Comparison of ENCODE assay signal across 9 cellular contexts in the genomic region with DNA sequence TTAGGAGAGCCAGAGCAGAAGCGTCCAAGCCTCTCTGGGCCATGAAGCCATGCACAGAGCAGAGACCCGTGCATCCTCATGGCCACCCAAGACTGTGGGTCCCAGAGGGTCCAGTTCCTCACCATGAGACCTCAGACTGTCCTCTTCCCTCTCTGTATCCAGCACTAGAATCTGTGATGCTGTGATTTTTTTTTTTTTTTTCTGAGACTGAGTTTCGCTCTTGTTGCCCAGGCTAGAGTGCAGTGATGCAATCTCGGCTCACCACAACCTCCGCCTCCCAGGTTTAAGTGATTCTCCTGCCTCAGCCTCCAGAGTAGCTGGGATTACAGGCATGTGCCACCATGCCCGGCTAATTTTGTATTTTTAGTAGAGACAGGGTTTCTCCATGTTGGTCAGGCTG. TPM values are rescaled to one million over a fixed set of nuclear protein-coding genes. Genes with fewer than 3 reads are reported as not detected.
DNase-seq lines count a peak whose midpoint lies in the region; TF ChIP-seq lines count a peak whose summit lies in the region.
"Not testable (repeated sequence)": the region's sequence is repeated elsewhere in the genome, so short reads cannot be mapped to it uniquely, and the experiment has no call there.
"Had no signal": no experiment of that assay in that cellular context is flagged by ENCODE, and none has a peak within 500 bp of the region (broad histone marks: within the 10 kb centered on the region; RNA-seq: fewer than 3 reads in every experiment).

No MANE protein-coding gene starts in this region.

- H3K27ac Mint-ChIP-seq in activated CD4-positive, alpha-beta memory T cell treated with anti-CD3 and anti-CD28 coated beads, Interleukin-2, amount 10 ng/mL, durations not matched to agents 7 days and 5 days, result peak overlapping the region; percentile 94
- H3K27ac Mint-ChIP-seq in immature natural killer cell (peak overlapping the region; percentile 81 to 98 (median 94)), osteocyte (ENCODE audit: unreplicated experiment) (peak overlapping the region; percentile 95), type B pancreatic cell (peak overlapping the region; percentile 51)

- DNase-seq in HL-60 (ENCODE audit: low read depth in 1 of 2, low spot score in 1 of 2), result peak in 1 of 2 experiments; percentile 55
- not testable (repeated sequence) for DNase-seq in activated CD4-positive, alpha-beta memory T cell treated with anti-CD3 and anti-CD28 coated beads, Interleukin-2, amount 10 ng/mL, durations not matched to agents 7 days and 5 days; caudate nucleus (lab: John Stamatoyannopoulos, UW); immature natural killer cell; osteocyte (ENCODE audit: extremely low spot score, unreplicated experiment); type B pancreatic cell (ENCODE audit: extremely low spot score, unreplicated experiment)

- CTCF ChIA-PET in activated CD4-positive, alpha-beta memory T cell treated with anti-CD3 and anti-CD28 coated beads, Interleukin-2, amount 10 ng/mL, durations not matched to agents 7 days and 5 days (lab: Charles Lee), result interaction anchor here (1.2 to 8.1 kb wide), 3 partner anchors 15 to 30 kb away, joined by 3 to 212 read pairs (median 7); no protein-coding TSS in a partner anchor

- not testable (repeated sequence) for H3K27me3 Mint-ChIP-seq in activated CD4-positive, alpha-beta memory T cell treated with anti-CD3 and anti-CD28 coated beads, Interleukin-2, amount 10 ng/mL, durations not matched to agents 7 days and 5 days; osteocyte (ENCODE audit: unreplicated experiment); type B pancreatic cell
- H3K27me3 Mint-ChIP-seq in immature natural killer cell (ENCODE audit: low read depth in 3 of 3), result peaks cover 3 to 12% (median 5%) of the 10 kb centered on the region in 3 donors

- H3K27me3 ChIP-seq in HL-60 (ENCODE audit: insufficient read depth, poor library complexity, severe bottlenecking), result not testable (repeated sequence)

- not testable (repeated sequence) for TF ChIP-seq CTCF in HL-60 (IDR thresholded peaks at IDR 0.05; ENCODE audit: insufficient read depth, low read length); osteocyte (IDR thresholded peaks at IDR 0.05); type B pancreatic cell (conservative IDR thresholded peaks at IDR 0.05)

- H3K27ac ChIP-seq in HL-60 (replicated peaks), result peak overlapping the region; percentile 39
- peak overlapping the region; percentile 40 for H3K27ac ChIP-seq in caudate nucleus (ENCODE audit: low read depth, low read length)

- peak overlapping the region; percentile 78 for H3K4me3 Mint-ChIP-seq in activated CD4-positive, alpha-beta memory T cell treated with anti-CD3 and anti-CD28 coated beads, Interleukin-2, amount 10 ng/mL, durations not matched to agents 7 days and 5 days
- H3K4me3 Mint-ChIP-seq in immature natural killer cell (peak overlapping the region; percentile 40 to 71 (median 53)), osteocyte (ENCODE audit: unreplicated experiment) (peak overlapping the region; percentile 69)
- H3K4me3 Mint-ChIP-seq in type B pancreatic cell, result not testable (repeated sequence)

- not testable (repeated sequence) for H3K9me3 Mint-ChIP-seq in activated CD4-positive, alpha-beta memory T cell treated with anti-CD3 and anti-CD28 coated beads, Interleukin-2, amount 10 ng/mL, durations not matched to agents 7 days and 5 days; immature natural killer cell; osteocyte (ENCODE audit: unreplicated experiment); type B pancreatic cell

- H3K4me3 ChIP-seq in HL-60 (replicated peaks; ENCODE audit: insufficient read depth, low read length), result not testable (repeated sequence)

- H3K4me1 Mint-ChIP-seq in activated CD4-positive, alpha-beta memory T cell treated with anti-CD3 and anti-CD28 coated beads, Interleukin-2, amount 10 ng/mL, durations not matched to agents 7 days and 5 days, result peaks cover 89% of the 10 kb centered on the region
- H3K4me1 Mint-ChIP-seq in immature natural killer cell, result peaks cover 85 to 94% of the 10 kb centered on the region in 2 donors
- H3K4me1 Mint-ChIP-seq in osteocyte (ENCODE audit: unreplicated experiment), result peaks cover 80% of the 10 kb centered on the region
- peaks cover 29% of the 10 kb centered on the region for H3K4me1 Mint-ChIP-seq in type B pancreatic cell (ENCODE audit: unreplicated experiment)

- POLR2A ChIA-PET in activated CD4-positive, alpha-beta memory T cell treated with anti-CD3 and anti-CD28 coated beads, Interleukin-2, amount 10 ng/mL, durations not matched to agents 7 days and 5 days (lab: Charles Lee), result interaction anchor here (1.4 to 9.7 kb wide), 3 partner anchors 9 to 17 kb away, joined by 5 to 117 read pairs (median 87); partner anchors contain the start of gene GNAI2

- peaks cover 37% of the 10 kb centered on the region for H3K36me3 Mint-ChIP-seq in activated CD4-positive, alpha-beta memory T cell treated with anti-CD3 and anti-CD28 coated beads, Interleukin-2, amount 10 ng/mL, durations not matched to agents 7 days and 5 days (ENCODE audit: low read depth)
- H3K36me3 Mint-ChIP-seq in immature natural killer cell; osteocyte (ENCODE audit: unreplicated experiment); type B pancreatic cell: not testable (repeated sequence)

RNA-seq across cellular contexts. Expression of gene GNAI2, which starts 8.8 kb away (rescaled TPM):
- 100 to 1,000 TPM; 493 to 519 TPM for total RNA-seq in activated CD4-positive, alpha-beta memory T cell treated with anti-CD3 and anti-CD28 coated beads, Interleukin-2, amount 10 ng/mL, durations not matched to agents 7 days and 5 days
- 100 to 1,000 TPM; 550 to 903 (median 902) TPM for polyA plus RNA-seq in immature natural killer cell
- total RNA-seq in osteocyte (340 and 357 TPM in 2 replicates), type B pancreatic cell (ENCODE audit: low replicate concordance) (140 and 145 TPM in 2 replicates)

RNA-seq across cellular contexts. Expression of gene SEMA3B, which starts 24.1 kb away (rescaled TPM):
- under 1 TPM; 0.38 to 0.55 TPM for total RNA-seq in activated CD4-positive, alpha-beta memory T cell treated with anti-CD3 and anti-CD28 coated beads, Interleukin-2, amount 10 ng/mL, durations not matched to agents 7 days and 5 days
- not detected for polyA plus RNA-seq in immature natural killer cell
- total RNA-seq in osteocyte, result 5.5 and 8.1 TPM in 2 replicates
- 18.4 and 34.8 TPM in 2 replicates for total RNA-seq in type B pancreatic cell (ENCODE audit: low replicate concordance)

RNA-seq across cellular contexts. Expression of gene LSMEM2, which starts 34.1 kb away (rescaled TPM):
- not detected for total RNA-seq in activated CD4-positive, alpha-beta memory T cell treated with anti-CD3 and anti-CD28 coated beads, Interleukin-2, amount 10 ng/mL, durations not matched to agents 7 days and 5 days
- not detected for polyA plus RNA-seq in immature natural killer cell
- total RNA-seq in osteocyte (not detected in 2 replicates), type B pancreatic cell (ENCODE audit: low replicate concordance) (not detected in 2 replicates)
- total RNA-seq: H4, M059J, SJCRH30 had no signal

RNA-seq across cellular contexts. Expression of gene SLC38A3, which starts 39.7 kb away (rescaled TPM):
- total RNA-seq in activated CD4-positive, alpha-beta memory T cell treated with anti-CD3 and anti-CD28 coated beads, Interleukin-2, amount 10 ng/mL, durations not matched to agents 7 days and 5 days, result not detected
- not detected for polyA plus RNA-seq in immature natural killer cell
- total RNA-seq in osteocyte, result 3.9 and 4.5 TPM in 2 replicates
- total RNA-seq in type B pancreatic cell (ENCODE audit: low replicate concordance), result 6.0 and 11.0 TPM in 2 replicates
- total RNA-seq: H4 had no signal

RNA-seq across cellular contexts. Expression of gene IFRD2, which starts 47.4 kb away (rescaled TPM):
- 10 to 100 TPM; 40.6 to 45.0 TPM for total RNA-seq in activated CD4-positive, alpha-beta memory T cell treated with anti-CD3 and anti-CD28 coated beads, Interleukin-2, amount 10 ng/mL, durations not matched to agents 7 days and 5 days
- 10 to 100 TPM; 38.0 to 54.3 (median 51.3) TPM for polyA plus RNA-seq in immature natural killer cell
- total RNA-seq in osteocyte (43.3 and 54.2 TPM in 2 replicates), type B pancreatic cell (ENCODE audit: low replicate concordance) (60.9 and 80.5 TPM in 2 replicates)
